ENCODE assay signal across 8 cellular contexts in the genomic region with DNA sequence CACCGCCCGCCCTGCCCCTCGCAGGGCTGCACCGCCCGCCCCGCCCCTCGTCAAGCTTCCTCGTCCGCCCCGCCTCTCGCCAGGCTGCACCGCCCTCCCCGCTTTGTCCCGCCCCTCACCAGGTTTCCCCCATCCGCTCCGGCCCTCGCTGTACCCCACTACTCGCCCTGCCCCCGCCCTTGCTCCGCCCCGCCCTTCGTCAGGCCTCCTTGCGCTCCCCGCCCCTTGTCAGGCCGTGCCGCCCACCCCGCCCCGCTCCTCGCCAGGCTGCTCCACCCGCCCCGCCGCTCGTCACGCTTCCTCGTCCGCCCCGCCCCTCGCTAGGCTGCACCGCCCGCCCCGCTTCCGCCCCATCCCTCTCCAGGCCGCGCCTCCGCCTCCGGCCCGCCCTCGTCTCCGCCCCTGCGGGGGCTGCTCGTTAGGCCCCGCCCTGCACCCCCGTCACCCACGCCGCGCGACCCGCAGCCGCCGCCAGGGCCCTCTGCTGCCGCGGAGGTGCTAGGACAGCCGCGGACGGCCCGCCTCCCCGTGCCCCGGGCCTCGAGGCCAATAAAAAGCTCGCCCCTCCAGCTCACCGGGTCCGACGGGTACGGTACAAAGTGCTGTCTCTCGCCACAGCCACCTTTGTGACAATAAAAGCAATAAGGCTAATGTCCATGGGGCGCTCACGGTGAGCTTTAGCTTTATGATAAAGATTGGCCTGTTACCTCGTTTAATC. TPM values are rescaled to one million over a fixed set of nuclear protein-coding genes. Genes with fewer than 3 reads are reported as not detected.
A peak's percentile ranks its signal among the peaks of the same experiment; 100 is the strongest.
DNase-seq lines count a peak whose midpoint lies in the region; ATAC-seq and TF ChIP-seq lines count a peak whose summit lies in the region.

No MANE protein-coding gene starts in this region.

- H2AFZ ChIP-seq in osteoblast (ENCODE audit: low read length) = peak overlapping the region; percentile 96

- H3K9ac ChIP-seq in SK-N-MC (ENCODE audit: insufficient read length) = peak overlapping the region; percentile 34

- TF ChIP-seq POLR2A in NB4 (IDR thresholded peaks at IDR 0.05; ENCODE audit: extremely low read depth, insufficient read length) (peak; percentile 46), testis (IDR thresholded peaks at IDR 0.05) (no peak)

- H3K9me3 ChIP-seq in SK-N-MC (ENCODE audit: low read depth, low read length) = no peaks in the 10 kb centered on the region
- no peaks in the 10 kb centered on the region for H3K9me3 ChIP-seq in osteoblast (ENCODE audit: low read depth, low read length)
- H3K9me3 ChIP-seq in testis = no peaks in the 10 kb centered on the region

- CTCF ChIA-PET in GM10248 (lab: Yijun Ruan, JAX) = interaction anchor here (0.6 to 6.8 kb wide), 28 partner anchors 10 to 408 kb away, joined by 3 to 76 read pairs (median 4); partner anchors contain the start of genes CHPF, GMPPA and NHEJ1

- H3K4me1 ChIP-seq in osteoblast (ENCODE audit: insufficient read depth, low read length) (peaks cover 14% of the 10 kb centered on the region), testis (peaks cover 12% of the 10 kb centered on the region)

- peaks cover 8% of the 10 kb centered on the region for H4K20me1 ChIP-seq in osteoblast (ENCODE audit: insufficient read depth, low read length)

- DNase-seq in GM10248 (ENCODE audit: extremely low spot score) = peak; percentile 99
- peak; percentile 98 for DNase-seq in NB4 (ENCODE audit: low read depth)
- no peak for DNase-seq in SK-N-MC (ENCODE audit: low read depth, low spot score)
- DNase-seq in glomerular visceral epithelial cell (ENCODE audit: extremely low spot score) = peak; percentile 98
- DNase-seq in osteoblast (ENCODE audit: insufficient read length, low spot score, missing footprints) = peak; percentile 98
- DNase-seq in testis = peak; percentile 98

- H3K36me3 Mint-ChIP-seq in activated naive CD4-positive, alpha-beta T cell treated with anti-CD3 and anti-CD28 coated beads, Interleukin-2, amount 50 U/mL, for 24 hours = peaks cover 12% of the 10 kb centered on the region

- TF ChIP-seq CTCF in GM10248 (IDR thresholded peaks at IDR 0.05; ENCODE audit: control extremely low read depth, extremely low read depth, low read depth, missing control alignments) (peak; percentile 60), NB4 (IDR thresholded peaks at IDR 0.05; ENCODE audit: low read depth, low read length) (peak; percentile 21), osteoblast (IDR thresholded peaks at IDR 0.05; ENCODE audit: extremely low read depth, low read depth, low read length) (peak; percentile 47), testis (IDR thresholded peaks at IDR 0.05) (peak; percentile 70 to 75 (median 74))

- H3K4me3 ChIP-seq in NB4 (ENCODE audit: low read depth, low read length) = peak overlapping the region; percentile 57
- H3K4me3 ChIP-seq in SK-N-MC = peak overlapping the region; percentile 72
- H3K4me3 ChIP-seq in osteoblast (ENCODE audit: insufficient read depth, low read length) = peak overlapping the region; percentile 59
- peak overlapping the region; percentile 85 to 90 for H3K4me3 ChIP-seq in testis

- H3K36me3 ChIP-seq in SK-N-MC (ENCODE audit: insufficient read depth, low read length) = peaks cover 11% of the 10 kb centered on the region; the same call in 1 of the 2 replicates
- H3K36me3 ChIP-seq in osteoblast (ENCODE audit: insufficient read depth, low read length) = peaks cover 27% of the 10 kb centered on the region
- H3K36me3 ChIP-seq in testis (ENCODE audit: low read depth, missing control alignments) = no peaks in the 10 kb centered on the region

- peak overlapping the region; percentile 53 for H3K27ac Mint-ChIP-seq in activated naive CD4-positive, alpha-beta T cell treated with anti-CD3 and anti-CD28 coated beads, Interleukin-2, amount 50 U/mL, for 24 hours

- no peaks in the 10 kb centered on the region for H3K27me3 Mint-ChIP-seq in activated naive CD4-positive, alpha-beta T cell treated with anti-CD3 and anti-CD28 coated beads, Interleukin-2, amount 50 U/mL, for 24 hours

- WGBS in testis, 2 donors = 2 to 18% methylated on average over 4 to 22 of the region's 78 CpGs

- H3K79me2 ChIP-seq in osteoblast (ENCODE audit: insufficient read depth, low read length) = peaks cover 7% of the 10 kb centered on the region

- ATAC-seq in HG02610 (IDR thresholded peaks at IDR 0.05; ENCODE audit: unreplicated experiment) = peak; percentile 86

- no peaks in the 10 kb centered on the region for H3K9me3 Mint-ChIP-seq in activated naive CD4-positive, alpha-beta T cell treated with anti-CD3 and anti-CD28 coated beads, Interleukin-2, amount 50 U/mL, for 24 hours

- POLR2A ChIA-PET in GM10248 (lab: Yijun Ruan, JAX) = interaction anchor here (0.5 to 1.7 kb wide), 12 partner anchors 10 to 411 kb away, joined by 3 to 10 read pairs (median 4); partner anchors contain the start of genes CNPPD1, DNAJB2 and GMPPA

- H3K27ac ChIP-seq in SK-N-MC = peak overlapping the region; percentile 71; the same call in 1 of the 2 replicates
- H3K27ac ChIP-seq in osteoblast (ENCODE audit: low read depth, low read length) = no peak overlapping the region
- H3K27ac ChIP-seq in testis = peak overlapping the region; percentile 81 to 93

- peak overlapping the region; percentile 72 for H3K4me2 ChIP-seq in osteoblast (ENCODE audit: insufficient read depth, low read length)

- peaks cover 31% of the 10 kb centered on the region for H3K4me1 Mint-ChIP-seq in activated naive CD4-positive, alpha-beta T cell treated with anti-CD3 and anti-CD28 coated beads, Interleukin-2, amount 50 U/mL, for 24 hours

- intact Hi-C loops in testis (cut with DNase I; ENCODE audit: low total_unique reads) = no loop called here

- H3K4me3 Mint-ChIP-seq in activated naive CD4-positive, alpha-beta T cell treated with anti-CD3 and anti-CD28 coated beads, Interleukin-2, amount 50 U/mL, for 24 hours = peak overlapping the region; percentile 39

- no peaks in the 10 kb centered on the region for H3K27me3 ChIP-seq in osteoblast (ENCODE audit: insufficient read depth, low read length)
- no peaks in the 10 kb centered on the region for H3K27me3 ChIP-seq in testis

RNA-seq across cellular contexts. Expression of gene DNPEP, which starts 0.6 kb away (rescaled TPM):
- total RNA-seq in osteoblast (60.7 and 67.3 TPM in 2 replicates), testis (10 to 100 TPM; 84.8 to 90.2 TPM)
- 145 TPM for polyA plus RNA-seq in testis (ENCODE audit: insufficient read depth, low read depth, low replicate concordance)

RNA-seq across cellular contexts. Expression of gene DES, which starts 29.9 kb away (rescaled TPM):
- total RNA-seq in osteoblast (0.72 and 1.2 TPM in 2 replicates), testis (10 to 100 TPM; 17.6 to 33.3 TPM)
- polyA plus RNA-seq in testis (ENCODE audit: insufficient read depth, low read depth, low replicate concordance) = 199 TPM

RNA-seq across cellular contexts. Expression of gene SPEG, which starts 46.4 kb away (rescaled TPM):
- total RNA-seq in osteoblast (24.2 and 26.4 TPM in 2 replicates), testis (10 to 100 TPM; 23.0 to 24.3 TPM)
- 16.0 TPM for polyA plus RNA-seq in testis (ENCODE audit: insufficient read depth, low read depth, low replicate concordance)

RNA-seq across cellular contexts. Expression of gene RESP18, which starts 55.7 kb away (rescaled TPM):
- not detected in 2 replicates for total RNA-seq in osteoblast
- total RNA-seq in testis = under 1 TPM in 1 of 2 donors, not detected in 1; 0.71 TPM
- polyA plus RNA-seq in testis (ENCODE audit: insufficient read depth, low read depth, low replicate concordance) = 1.4 TPM

Comparison
In these comparisons a context has a peak if more than half of its experiments do, and no peak if none do; other contexts are left out.
1. CTCF ChIP-seq: peak in every context shown above with its lines; median percentile 74 in testis; 60 in GM10248; 47 in osteoblast; 21 in NB4.